Comparison of ENCODE assay signal across 1 cellular context in genomic region chr17:44967026-44967906, GRCh38.
TF ChIP-seq lines count a peak whose summit lies in the region.

No MANE protein-coding gene starts in this region.

TF ChIP-seq in A549, 52 proteins besides CTCF, POLR2A, EP300 and RAD21:
- TF ChIP-seq CBX2 (IDR thresholded peaks at IDR 0.05; ENCODE audit: borderline replicate concordance, low read depth) (no peak), HOXB5 (CRISPR knock-in tag; IDR thresholded peaks at IDR 0.05) (no peak), JUNB (IDR thresholded peaks at IDR 0.05) (no peak), CBX8 (IDR thresholded peaks at IDR 0.05) (no peak), BCL3 (IDR thresholded peaks at IDR 0.05) (no peak), CHD2 (IDR thresholded peaks at IDR 0.05; ENCODE audit: low read length, partially characterized antibody) (no peak), PHF8 (IDR thresholded peaks at IDR 0.05; ENCODE audit: borderline replicate concordance, low read depth) (no peak), HOXB13 (CRISPR knock-in tag; IDR thresholded peaks at IDR 0.05; ENCODE audit: low read depth) (no peak), KDM5A (IDR thresholded peaks at IDR 0.05) (no peak), ATOH8 (CRISPR knock-in tag; IDR thresholded peaks at IDR 0.05; ENCODE audit: low read depth) (no peak), EHF (CRISPR knock-in tag; IDR thresholded peaks at IDR 0.05) (no peak)
- TF ChIP-seq, protein P1, sequence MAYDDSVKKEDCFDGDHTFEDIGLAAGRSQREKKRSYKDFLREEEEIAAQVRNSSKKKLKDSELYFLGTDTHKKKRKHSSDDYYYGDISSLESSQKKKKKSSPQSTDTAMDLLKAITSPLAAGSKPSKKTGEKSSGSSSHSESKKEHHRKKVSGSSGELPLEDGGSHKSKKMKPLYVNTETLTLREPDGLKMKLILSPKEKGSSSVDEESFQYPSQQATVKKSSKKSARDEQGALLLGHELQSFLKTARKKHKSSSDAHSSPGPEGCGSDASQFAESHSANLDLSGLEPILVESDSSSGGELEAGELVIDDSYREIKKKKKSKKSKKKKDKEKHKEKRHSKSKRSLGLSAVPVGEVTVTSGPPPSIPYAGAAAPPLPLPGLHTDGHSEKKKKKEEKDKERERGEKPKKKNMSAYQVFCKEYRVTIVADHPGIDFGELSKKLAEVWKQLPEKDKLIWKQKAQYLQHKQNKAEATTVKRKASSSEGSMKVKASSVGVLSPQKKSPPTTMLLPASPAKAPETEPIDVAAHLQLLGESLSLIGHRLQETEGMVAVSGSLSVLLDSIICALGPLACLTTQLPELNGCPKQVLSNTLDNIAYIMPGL (CRISPR knock-in tag; IDR thresholded peaks at IDR 0.05; ENCODE audit: borderline replicate concordance): no peak
- TF ChIP-seq, protein P2, sequence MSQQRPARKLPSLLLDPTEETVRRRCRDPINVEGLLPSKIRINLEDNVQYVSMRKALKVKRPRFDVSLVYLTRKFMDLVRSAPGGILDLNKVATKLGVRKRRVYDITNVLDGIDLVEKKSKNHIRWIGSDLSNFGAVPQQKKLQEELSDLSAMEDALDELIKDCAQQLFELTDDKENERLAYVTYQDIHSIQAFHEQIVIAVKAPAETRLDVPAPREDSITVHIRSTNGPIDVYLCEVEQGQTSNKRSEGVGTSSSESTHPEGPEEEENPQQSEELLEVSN (IDR thresholded peaks at IDR 0.05; ENCODE audit: borderline replicate concordance, low read depth): no peak
- TF ChIP-seq, protein P3, sequence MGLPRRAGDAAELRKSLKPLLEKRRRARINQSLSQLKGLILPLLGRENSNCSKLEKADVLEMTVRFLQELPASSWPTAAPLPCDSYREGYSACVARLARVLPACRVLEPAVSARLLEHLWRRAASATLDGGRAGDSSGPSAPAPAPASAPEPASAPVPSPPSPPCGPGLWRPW (IDR thresholded peaks at IDR 0.05): no peak
